10 cellular contexts compared by ENCODE assay signal in the genomic region with DNA sequence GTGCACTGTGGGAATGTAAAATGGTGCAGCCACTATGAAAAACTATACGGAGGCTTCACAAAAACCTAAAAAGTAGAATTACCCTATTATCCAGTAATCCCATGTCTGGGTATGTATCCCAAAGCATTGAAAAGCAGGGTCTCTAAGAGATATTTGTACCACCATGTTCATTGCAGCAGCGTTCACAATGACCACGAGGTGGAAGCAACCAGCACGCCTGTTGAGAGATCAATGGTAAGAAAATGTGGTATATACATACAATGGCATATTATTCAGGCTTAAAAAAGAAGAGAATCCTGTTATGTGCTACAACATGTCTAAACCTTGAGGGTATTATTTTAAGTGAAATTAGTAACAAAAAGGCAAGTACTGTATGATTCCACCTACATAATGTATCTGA. TPM values are rescaled to one million over a fixed set of nuclear protein-coding genes. Genes with fewer than 3 reads are reported as not detected.
DNase-seq lines count a peak whose midpoint lies in the region; ATAC-seq lines count a peak whose summit lies in the region.
"Had no signal": no experiment of that assay in that cellular context is flagged by ENCODE, and none has a peak within 500 bp of the region (broad histone marks: within the 10 kb centered on the region; RNA-seq: fewer than 3 reads in every experiment).

No MANE protein-coding gene starts in this region.

- H3K9me3 Mint-ChIP-seq in activated naive CD8-positive, alpha-beta T cell (ENCODE audit: low read depth) = no peaks in the 10 kb centered on the region

- H3K27me3 Mint-ChIP-seq in activated naive CD8-positive, alpha-beta T cell = no peaks in the 10 kb centered on the region

- no peaks in the 10 kb centered on the region for H3K9me3 ChIP-seq in MG63
- peaks cover 8% of the 10 kb centered on the region for H3K9me3 ChIP-seq in neuron (ENCODE audit: low read length)

- H3K36me3 Mint-ChIP-seq in activated naive CD8-positive, alpha-beta T cell = peaks cover 12% of the 10 kb centered on the region

- DNase-seq in NCI-H526 (lab: John Stamatoyannopoulos, UW) (peak; percentile 3 to 22), NCI-H526 treated with DMSO at 0.1 percent for 48 hours (lab: John Stamatoyannopoulos, UW) (no peak), MG63 (no peak), NCI-H1417 treated with DMSO at 0.1 percent for 48 hours (lab: John Stamatoyannopoulos, UW) (no peak)
- DNase-seq: ACHN, left cardiac atrium had no signal

- H3K27ac Mint-ChIP-seq in activated naive CD8-positive, alpha-beta T cell = no peak overlapping the region

- peaks cover 36% of the 10 kb centered on the region for H3K4me1 Mint-ChIP-seq in activated naive CD8-positive, alpha-beta T cell (ENCODE audit: low read depth)

- H3K4me1 ChIP-seq in neuron (ENCODE audit: insufficient read depth, low read length) = peaks cover 14% of the 10 kb centered on the region

- peak overlapping the region; percentile 93; the same call in 1 of the 2 replicates for H3K4me3 ChIP-seq in MG63
- H3K4me3 ChIP-seq in neuron (ENCODE audit: low read length) = no peak overlapping the region

- ATAC-seq in HG02763 (IDR thresholded peaks at IDR 0.05; ENCODE audit: unreplicated experiment) (no peak), HG02571 (IDR thresholded peaks at IDR 0.05; ENCODE audit: unreplicated experiment) (no peak)

- H3K4me3 Mint-ChIP-seq in activated naive CD8-positive, alpha-beta T cell = peak overlapping the region; percentile 85

- H3K27me3 ChIP-seq in MG63 = no peaks in the 10 kb centered on the region
- H3K27me3 ChIP-seq in neuron (ENCODE audit: insufficient read depth, low read length) = no peaks in the 10 kb centered on the region

- peak overlapping the region; percentile 80 for H2AFZ ChIP-seq in neuron (ENCODE audit: low read depth, low read length)

- H3K36me3 ChIP-seq in MG63 = peaks cover 17% of the 10 kb centered on the region
- peaks cover 21% of the 10 kb centered on the region for H3K36me3 ChIP-seq in neuron (ENCODE audit: insufficient read depth, low read length)

RNA-seq across cellular contexts. Expression of gene NOPCHAP1, which starts 0.9 kb away (rescaled TPM):
- total RNA-seq in MG63 (2014; rRNA removed; shearing (Covaris generic); ENCODE audit: low replicate concordance) = 7.3 and 12.5 TPM in 2 replicates

RNA-seq across cellular contexts. Expression of gene SLC41A2, which starts 27.1 kb away (rescaled TPM):
- total RNA-seq in MG63 (2014; rRNA removed; shearing (Covaris generic); ENCODE audit: low replicate concordance) = 2.2 and 4.2 TPM in 2 replicates

Comparison
In these comparisons a context has a peak if more than half of its experiments do, and no peak if none do; other contexts are left out.
1. DNase-seq: peak in NCI-H526 (2 of 2); none in NCI-H526 treated with DMSO at 0.1 percent for 48 hours (single experiment), MG63 (single experiment) and NCI-H1417 treated with DMSO at 0.1 percent for 48 hours (single experiment).